Comparison of ENCODE assay signal across 8 cellular contexts in the genomic region with DNA sequence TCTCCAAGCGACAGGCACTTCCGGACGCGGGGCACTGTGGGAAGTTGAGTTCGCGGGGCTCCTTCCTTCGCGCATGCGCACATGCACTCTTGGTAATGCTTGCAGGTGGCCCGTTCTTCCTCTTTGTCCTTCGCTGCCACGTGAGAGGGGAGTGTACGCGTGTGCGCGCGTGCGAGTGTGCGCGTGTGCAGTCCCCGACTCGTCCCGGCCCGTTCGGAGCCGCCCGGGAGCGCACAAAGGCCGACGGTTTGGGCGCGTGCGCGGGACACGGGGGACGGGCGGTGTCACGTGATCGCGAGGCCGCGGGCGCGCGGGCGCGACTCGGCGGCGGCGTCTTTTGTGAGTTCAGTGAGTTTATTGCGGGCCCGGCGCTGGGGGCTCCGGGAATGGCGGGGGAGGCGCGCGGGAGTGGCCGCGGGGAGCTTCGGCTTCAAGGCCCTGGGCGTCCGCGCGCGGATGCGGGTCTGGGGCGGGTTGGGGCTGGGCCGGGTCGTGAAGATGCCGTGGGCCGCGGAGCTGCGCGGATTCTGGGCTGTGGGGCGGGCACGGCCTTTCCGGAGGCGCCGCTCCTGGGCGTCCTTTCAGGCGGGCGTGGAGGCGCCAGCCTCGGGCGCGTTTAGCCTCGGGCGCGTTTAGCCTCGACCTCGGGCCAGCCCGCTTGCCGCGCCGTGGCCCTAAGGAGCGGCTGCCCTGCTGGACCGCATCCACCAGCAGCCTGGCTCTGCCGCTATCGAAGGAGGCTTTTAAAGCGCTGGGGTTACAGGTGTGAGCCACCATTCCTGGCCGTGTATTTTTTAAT. TPM values are rescaled to one million over a fixed set of nuclear protein-coding genes. Genes with fewer than 3 reads are reported as not detected.
DNase-seq lines count a peak whose midpoint lies in the region; FAIRE-seq and TF ChIP-seq lines count a peak whose summit lies in the region.

Gene ZNF84 (plus strand): TSS at position 303 of the 799 bp plus-strand sequence. CDS start 3,959 bp downstream, outside the sequence.

- peak within 1 kb of the TSS; percentile 76 for H2AK5ac ChIP-seq in neuronal stem cell (ENCODE audit: low read depth, low read length)

- peak within 1 kb of the TSS; percentile 93 for H3K9ac ChIP-seq in SK-N-MC (ENCODE audit: insufficient read length)
- peak within 1 kb of the TSS; percentile 95 for H3K9ac ChIP-seq in neuronal stem cell (ENCODE audit: low read depth, low read length, poor library complexity)

- no peaks in the 10 kb centered on the region for H3K4me1 ChIP-seq in neuronal stem cell (ENCODE audit: control insufficient read depth in 2 of 2, insufficient read depth in 1 of 2, low read depth in 1 of 2, low read length in 2 of 2)

- H2BK15ac ChIP-seq in neuronal stem cell (ENCODE audit: low read length): no peak within 1 kb of the TSS

- peak within 1 kb of the TSS; percentile 99 for H3K23ac ChIP-seq in neuronal stem cell (ENCODE audit: low read depth, low read length, poor library complexity)

- peak within 1 kb of the TSS; percentile 97 for H2BK12ac ChIP-seq in neuronal stem cell (ENCODE audit: low read length)

- TF ChIP-seq CTCF in HFFc6 (IDR thresholded peaks at IDR 0.05) (no peak), NB4 (IDR thresholded peaks at IDR 0.05; ENCODE audit: low read depth, low read length) (no peak), subcutaneous adipose tissue (IDR thresholded peaks at IDR 0.05; ENCODE audit: low read depth) (no peak)

- H3K27me3 ChIP-seq in neuronal stem cell (ENCODE audit: control insufficient read depth in 3 of 3, insufficient read depth in 3 of 3, low read depth in 1 of 3, low read length in 3 of 3): peaks cover 0 to 3% (median 2%) of the 10 kb centered on the region in 3 experiments

- no peak within 1 kb of the TSS for H3K4ac ChIP-seq in neuronal stem cell (ENCODE audit: low read length)

- peaks cover 43% of the 10 kb centered on the region for H3K36me3 ChIP-seq in SK-N-MC (ENCODE audit: insufficient read depth, low read length)
- peaks cover 13 to 39% of the 10 kb centered on the region in 2 donors for H3K36me3 ChIP-seq in neuronal stem cell (replicated peaks in 1 of 2; ENCODE audit: control insufficient read depth in 2 of 2, insufficient read depth in 2 of 2, low read length in 2 of 2)

- peaks cover 5% of the 10 kb centered on the region for H3K79me1 ChIP-seq in neuronal stem cell (ENCODE audit: low read depth, low read length)

- no peak for FAIRE-seq in frontal cortex (lab: Jason Lieb, UNC)

- no peak within 1 kb of the TSS for H4K91ac ChIP-seq in neuronal stem cell (ENCODE audit: low read depth, low read length, poor library complexity)

- H3K14ac ChIP-seq in neuronal stem cell (ENCODE audit: low read length): peak within 1 kb of the TSS; percentile 89

- peaks cover 50% of the 10 kb centered on the region for H3K36me3 Mint-ChIP-seq in HFFc6 (ENCODE audit: low read depth)
- H3K36me3 Mint-ChIP-seq in activated naive CD4-positive, alpha-beta T cell treated with anti-CD3 and anti-CD28 coated beads, Interleukin-2, amount 10 ng/mL, durations not matched to agents 7 days and 5 days: peaks cover 54% of the 10 kb centered on the region

- peak within 1 kb of the TSS; percentile 86 for H2AFZ ChIP-seq in neuronal stem cell (ENCODE audit: low read length)

- H3K4me3 ChIP-seq in NB4 (ENCODE audit: low read depth, low read length): peak within 1 kb of the TSS; percentile 88
- peak within 1 kb of the TSS; percentile 94 for H3K4me3 ChIP-seq in SK-N-MC
- peak within 1 kb of the TSS; percentile 88 to 89 for H3K4me3 ChIP-seq in neuronal stem cell (ENCODE audit: low read length in 2 of 2)

- TF ChIP-seq POLR2A in NB4 (IDR thresholded peaks at IDR 0.05; ENCODE audit: extremely low read depth, insufficient read length): peak; percentile 72

- H3K27ac Mint-ChIP-seq in HFFc6: peak within 1 kb of the TSS; percentile 88
- peak within 1 kb of the TSS; percentile 98 for H3K27ac Mint-ChIP-seq in activated naive CD4-positive, alpha-beta T cell treated with anti-CD3 and anti-CD28 coated beads, Interleukin-2, amount 10 ng/mL, durations not matched to agents 7 days and 5 days

- H3K27me3 Mint-ChIP-seq in HFFc6 (ENCODE audit: insufficient read depth): no peaks in the 10 kb centered on the region; the same call in 1 of the 2 replicates
- peaks cover 4% of the 10 kb centered on the region for H3K27me3 Mint-ChIP-seq in activated naive CD4-positive, alpha-beta T cell treated with anti-CD3 and anti-CD28 coated beads, Interleukin-2, amount 10 ng/mL, durations not matched to agents 7 days and 5 days

- peaks cover 70% of the 10 kb centered on the region for H3K9me3 Mint-ChIP-seq in HFFc6
- peaks cover 54% of the 10 kb centered on the region for H3K9me3 Mint-ChIP-seq in activated naive CD4-positive, alpha-beta T cell treated with anti-CD3 and anti-CD28 coated beads, Interleukin-2, amount 10 ng/mL, durations not matched to agents 7 days and 5 days

- peak within 1 kb of the TSS; percentile 39 for H3K4me2 ChIP-seq in neuronal stem cell (ENCODE audit: insufficient read depth, low read length, poor library complexity, severe bottlenecking)

- H3K18ac ChIP-seq in neuronal stem cell (ENCODE audit: low read length): peak within 1 kb of the TSS; percentile 99

- H3K27ac ChIP-seq in SK-N-MC (peak within 1 kb of the TSS; percentile 97), neuronal stem cell (replicated peaks; ENCODE audit: low read length) (peak within 1 kb of the TSS; percentile 98)

- CTCF ChIA-PET in activated naive CD4-positive, alpha-beta T cell treated with anti-CD3 and anti-CD28 coated beads, Interleukin-2, amount 10 ng/mL, durations not matched to agents 7 days and 5 days (lab: Charles Lee): interaction anchor here (0.5 kb wide), 1 partner anchor 144 kb away, joined by 3 read pairs; the partner anchor contains the start of gene ZNF268

- no CpG with 5 or more reads among the region's 103 CpGs for WGBS in neuronal stem cell (ENCODE audit: extremely low coverage in 2 of 2, insufficient read length in 2 of 2, insufficient replicate concordance in 1 of 2), 2 donors

- H2BK120ac ChIP-seq in neuronal stem cell (ENCODE audit: low read depth, low read length): peak within 1 kb of the TSS; percentile 75

- H3K9me3 ChIP-seq in SK-N-MC (ENCODE audit: low read depth, low read length) (peaks cover 44% of the 10 kb centered on the region), neuronal stem cell (replicated peaks in 1 of 2; ENCODE audit: control insufficient read depth in 2 of 2, insufficient read depth in 1 of 2, low read depth in 1 of 2, low read length in 2 of 2) (peaks cover 31 to 56% of the 10 kb centered on the region in 2 donors)

- H4K8ac ChIP-seq in neuronal stem cell (ENCODE audit: low read depth, low read length): peak within 1 kb of the TSS; percentile 17

- peak within 1 kb of the TSS; percentile 90 for H3K4me3 Mint-ChIP-seq in HFFc6
- peak within 1 kb of the TSS; percentile 82 for H3K4me3 Mint-ChIP-seq in activated naive CD4-positive, alpha-beta T cell treated with anti-CD3 and anti-CD28 coated beads, Interleukin-2, amount 10 ng/mL, durations not matched to agents 7 days and 5 days

- peak within 1 kb of the TSS; percentile 94 for H2BK5ac ChIP-seq in neuronal stem cell (ENCODE audit: low read length)

- DNase-seq in GM04503 (ENCODE audit: low read depth) (peak; percentile 88), HFFc6 (peak; percentile 98), NB4 (ENCODE audit: low read depth) (peak; percentile 100), SK-N-MC (ENCODE audit: low read depth, low spot score) (peak; percentile 92), frontal cortex (ENCODE audit: low spot score in 2 of 2) (peak; percentile 85), neuronal stem cell (ENCODE audit: low spot score) (peak; percentile 96)
- peak; percentile 99 for DNase-seq in activated naive CD4-positive, alpha-beta T cell treated with anti-CD3 and anti-CD28 coated beads, Interleukin-2, amount 10 ng/mL, durations not matched to agents 7 days and 5 days

- no peaks in the 10 kb centered on the region for H3K4me1 Mint-ChIP-seq in HFFc6 (ENCODE audit: low read depth)
- H3K4me1 Mint-ChIP-seq in activated naive CD4-positive, alpha-beta T cell treated with anti-CD3 and anti-CD28 coated beads, Interleukin-2, amount 10 ng/mL, durations not matched to agents 7 days and 5 days: peaks cover 24% of the 10 kb centered on the region

RNA-seq across cellular contexts. Expression of gene ZNF84, which starts in this region (rescaled TPM):
- 10 to 100 TPM in 4 of 6 experiments, 1 to 10 TPM in 2; 9.2 to 13.0 (median 11.3) TPM for total RNA-seq in HFFc6 (2021; fragmentation: NEBNext Ultra II Directional; extraction: Animal tissue kit (Norgen Biotek cat#: 25700))
- total RNA-seq in frontal cortex (120 TPM), subcutaneous adipose tissue (10 to 100 TPM; 15.0 to 29.5 (median 23.1) TPM)
- 23.9 TPM for polyA plus RNA-seq in neuronal stem cell (2013, experiment 1 of 2)
- polyA plus RNA-seq in neuronal stem cell (2013, experiment 2 of 2): 27.6 TPM

Comparison
In these comparisons a context has a peak if more than half of its experiments do, and no peak if none do; other contexts are left out.
1. Peak in every context shown above with its lines: DNase-seq, H3K4me3 ChIP-seq and H3K27ac ChIP-seq.